ENCODE assay signal across 1 cellular context in the genomic region with DNA sequence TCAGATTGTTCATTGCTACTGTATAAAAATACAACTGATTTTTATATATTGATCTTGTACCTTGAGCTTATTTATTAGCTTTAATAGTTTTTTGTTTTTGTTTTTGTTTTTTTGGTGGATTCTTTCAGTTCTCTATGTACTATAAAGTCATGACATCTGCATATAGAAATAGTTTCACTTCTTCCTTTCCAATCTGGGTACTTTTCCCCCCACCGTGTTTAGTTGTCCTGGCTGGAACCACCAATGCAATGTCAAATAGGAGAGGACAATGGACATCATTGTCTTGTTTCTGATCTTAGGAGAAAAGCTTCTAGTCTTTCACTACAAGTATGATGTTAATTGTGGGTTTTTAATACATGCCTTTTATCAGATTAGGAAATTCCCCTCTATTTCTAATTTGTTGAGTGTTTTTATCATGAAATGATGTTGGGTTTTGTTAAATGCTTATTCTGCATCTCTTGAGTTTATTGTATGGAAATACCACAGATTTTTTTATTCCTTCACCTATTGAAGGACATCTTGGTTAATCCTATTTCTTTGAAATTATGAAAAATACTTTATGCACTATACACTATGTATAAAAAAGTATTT.
A peak's percentile ranks its signal among the peaks of the same experiment; 100 is the strongest.
TF ChIP-seq lines count a peak whose summit lies in the region.

No MANE protein-coding gene starts in this region.

TF ChIP-seq in GM12878, 131 proteins besides CTCF, POLR2A, EP300 and RAD21 (continues in another document):
- no peak; a peak in 1 of 4 replicates for TF ChIP-seq BHLHE40 (IDR thresholded peaks at IDR 0.05; ENCODE audit: borderline replicate concordance in 1 of 2, low read depth in 2 of 2, low read length in 1 of 2)
- TF ChIP-seq CHD1 (IDR thresholded peaks at IDR 0.05; ENCODE audit: low read depth, low read length) = no peak
- TF ChIP-seq, protein P1, sequence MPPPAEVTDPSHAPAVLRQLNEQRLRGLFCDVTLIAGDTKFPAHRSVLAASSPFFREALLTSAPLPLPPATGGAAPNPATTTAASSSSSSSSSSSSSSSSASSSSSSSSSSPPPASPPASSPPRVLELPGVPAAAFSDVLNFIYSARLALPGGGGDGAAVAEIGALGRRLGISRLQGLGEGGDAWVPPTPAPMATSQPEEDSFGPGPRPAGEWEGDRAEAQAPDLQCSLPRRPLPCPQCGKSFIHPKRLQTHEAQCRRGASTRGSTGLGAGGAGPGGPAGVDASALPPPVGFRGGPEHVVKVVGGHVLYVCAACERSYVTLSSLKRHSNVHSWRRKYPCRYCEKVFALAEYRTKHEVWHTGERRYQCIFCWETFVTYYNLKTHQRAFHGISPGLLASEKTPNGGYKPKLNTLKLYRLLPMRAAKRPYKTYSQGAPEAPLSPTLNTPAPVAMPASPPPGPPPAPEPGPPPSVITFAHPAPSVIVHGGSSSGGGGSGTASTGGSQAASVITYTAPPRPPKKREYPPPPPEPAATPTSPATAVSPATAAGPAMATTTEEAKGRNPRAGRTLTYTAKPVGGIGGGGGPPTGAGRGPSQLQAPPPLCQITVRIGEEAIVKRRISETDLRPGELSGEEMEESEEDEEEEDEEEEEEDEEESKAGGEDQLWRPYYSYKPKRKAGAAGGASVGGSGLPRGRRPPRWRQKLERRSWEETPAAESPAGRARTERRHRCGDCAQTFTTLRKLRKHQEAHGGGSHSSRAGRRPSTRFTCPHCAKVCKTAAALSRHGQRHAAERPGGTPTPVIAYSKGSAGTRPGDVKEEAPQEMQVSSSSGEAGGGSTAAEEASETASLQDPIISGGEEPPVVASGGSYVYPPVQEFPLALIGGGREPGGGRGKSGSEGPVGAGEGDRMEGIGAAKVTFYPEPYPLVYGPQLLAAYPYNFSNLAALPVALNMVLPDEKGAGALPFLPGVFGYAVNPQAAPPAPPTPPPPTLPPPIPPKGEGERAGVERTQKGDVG (CRISPR knock-in tag; IDR thresholded peaks at IDR 0.05) = no peak
- TF ChIP-seq, protein P2, sequence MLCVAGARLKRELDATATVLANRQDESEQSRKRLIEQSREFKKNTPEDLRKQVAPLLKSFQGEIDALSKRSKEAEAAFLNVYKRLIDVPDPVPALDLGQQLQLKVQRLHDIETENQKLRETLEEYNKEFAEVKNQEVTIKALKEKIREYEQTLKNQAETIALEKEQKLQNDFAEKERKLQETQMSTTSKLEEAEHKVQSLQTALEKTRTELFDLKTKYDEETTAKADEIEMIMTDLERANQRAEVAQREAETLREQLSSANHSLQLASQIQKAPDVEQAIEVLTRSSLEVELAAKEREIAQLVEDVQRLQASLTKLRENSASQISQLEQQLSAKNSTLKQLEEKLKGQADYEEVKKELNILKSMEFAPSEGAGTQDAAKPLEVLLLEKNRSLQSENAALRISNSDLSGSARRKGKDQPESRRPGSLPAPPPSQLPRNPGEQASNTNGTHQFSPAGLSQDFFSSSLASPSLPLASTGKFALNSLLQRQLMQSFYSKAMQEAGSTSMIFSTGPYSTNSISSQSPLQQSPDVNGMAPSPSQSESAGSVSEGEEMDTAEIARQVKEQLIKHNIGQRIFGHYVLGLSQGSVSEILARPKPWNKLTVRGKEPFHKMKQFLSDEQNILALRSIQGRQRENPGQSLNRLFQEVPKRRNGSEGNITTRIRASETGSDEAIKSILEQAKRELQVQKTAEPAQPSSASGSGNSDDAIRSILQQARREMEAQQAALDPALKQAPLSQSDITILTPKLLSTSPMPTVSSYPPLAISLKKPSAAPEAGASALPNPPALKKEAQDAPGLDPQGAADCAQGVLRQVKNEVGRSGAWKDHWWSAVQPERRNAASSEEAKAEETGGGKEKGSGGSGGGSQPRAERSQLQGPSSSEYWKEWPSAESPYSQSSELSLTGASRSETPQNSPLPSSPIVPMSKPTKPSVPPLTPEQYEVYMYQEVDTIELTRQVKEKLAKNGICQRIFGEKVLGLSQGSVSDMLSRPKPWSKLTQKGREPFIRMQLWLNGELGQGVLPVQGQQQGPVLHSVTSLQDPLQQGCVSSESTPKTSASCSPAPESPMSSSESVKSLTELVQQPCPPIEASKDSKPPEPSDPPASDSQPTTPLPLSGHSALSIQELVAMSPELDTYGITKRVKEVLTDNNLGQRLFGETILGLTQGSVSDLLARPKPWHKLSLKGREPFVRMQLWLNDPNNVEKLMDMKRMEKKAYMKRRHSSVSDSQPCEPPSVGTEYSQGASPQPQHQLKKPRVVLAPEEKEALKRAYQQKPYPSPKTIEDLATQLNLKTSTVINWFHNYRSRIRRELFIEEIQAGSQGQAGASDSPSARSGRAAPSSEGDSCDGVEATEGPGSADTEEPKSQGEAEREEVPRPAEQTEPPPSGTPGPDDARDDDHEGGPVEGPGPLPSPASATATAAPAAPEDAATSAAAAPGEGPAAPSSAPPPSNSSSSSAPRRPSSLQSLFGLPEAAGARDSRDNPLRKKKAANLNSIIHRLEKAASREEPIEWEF (IDR thresholded peaks at IDR 0.05; ENCODE audit: insufficient replicate concordance, low read depth, low read length) = no peak
- TF ChIP-seq SMAD5 (IDR thresholded peaks at IDR 0.05; ENCODE audit: low read depth) = no peak
- no peak for TF ChIP-seq CREB1 (IDR thresholded peaks at IDR 0.05; ENCODE audit: low read depth)
- no peak for TF ChIP-seq FOS (IDR thresholded peaks at IDR 0.05; ENCODE audit: borderline replicate concordance, extremely low read depth, insufficient read length)
- TF ChIP-seq, protein P3, sequence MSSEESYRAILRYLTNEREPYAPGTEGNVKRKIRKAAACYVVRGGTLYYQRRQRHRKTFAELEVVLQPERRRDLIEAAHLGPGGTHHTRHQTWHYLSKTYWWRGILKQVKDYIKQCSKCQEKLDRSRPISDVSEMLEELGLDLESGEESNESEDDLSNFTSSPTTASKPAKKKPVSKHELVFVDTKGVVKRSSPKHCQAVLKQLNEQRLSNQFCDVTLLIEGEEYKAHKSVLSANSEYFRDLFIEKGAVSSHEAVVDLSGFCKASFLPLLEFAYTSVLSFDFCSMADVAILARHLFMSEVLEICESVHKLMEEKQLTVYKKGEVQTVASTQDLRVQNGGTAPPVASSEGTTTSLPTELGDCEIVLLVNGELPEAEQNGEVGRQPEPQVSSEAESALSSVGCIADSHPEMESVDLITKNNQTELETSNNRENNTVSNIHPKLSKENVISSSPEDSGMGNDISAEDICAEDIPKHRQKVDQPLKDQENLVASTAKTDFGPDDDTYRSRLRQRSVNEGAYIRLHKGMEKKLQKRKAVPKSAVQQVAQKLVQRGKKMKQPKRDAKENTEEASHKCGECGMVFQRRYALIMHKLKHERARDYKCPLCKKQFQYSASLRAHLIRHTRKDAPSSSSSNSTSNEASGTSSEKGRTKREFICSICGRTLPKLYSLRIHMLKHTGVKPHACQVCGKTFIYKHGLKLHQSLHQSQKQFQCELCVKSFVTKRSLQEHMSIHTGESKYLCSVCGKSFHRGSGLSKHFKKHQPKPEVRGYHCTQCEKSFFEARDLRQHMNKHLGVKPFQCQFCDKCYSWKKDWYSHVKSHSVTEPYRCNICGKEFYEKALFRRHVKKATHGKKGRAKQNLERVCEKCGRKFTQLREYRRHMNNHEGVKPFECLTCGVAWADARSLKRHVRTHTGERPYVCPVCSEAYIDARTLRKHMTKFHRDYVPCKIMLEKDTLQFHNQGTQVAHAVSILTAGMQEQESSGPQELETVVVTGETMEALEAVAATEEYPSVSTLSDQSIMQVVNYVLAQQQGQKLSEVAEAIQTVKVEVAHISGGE (CRISPR knock-in tag; IDR thresholded peaks at IDR 0.05) = no peak
- no peak for TF ChIP-seq ZSCAN29 (IDR thresholded peaks at IDR 0.05)
- TF ChIP-seq, protein P4, sequence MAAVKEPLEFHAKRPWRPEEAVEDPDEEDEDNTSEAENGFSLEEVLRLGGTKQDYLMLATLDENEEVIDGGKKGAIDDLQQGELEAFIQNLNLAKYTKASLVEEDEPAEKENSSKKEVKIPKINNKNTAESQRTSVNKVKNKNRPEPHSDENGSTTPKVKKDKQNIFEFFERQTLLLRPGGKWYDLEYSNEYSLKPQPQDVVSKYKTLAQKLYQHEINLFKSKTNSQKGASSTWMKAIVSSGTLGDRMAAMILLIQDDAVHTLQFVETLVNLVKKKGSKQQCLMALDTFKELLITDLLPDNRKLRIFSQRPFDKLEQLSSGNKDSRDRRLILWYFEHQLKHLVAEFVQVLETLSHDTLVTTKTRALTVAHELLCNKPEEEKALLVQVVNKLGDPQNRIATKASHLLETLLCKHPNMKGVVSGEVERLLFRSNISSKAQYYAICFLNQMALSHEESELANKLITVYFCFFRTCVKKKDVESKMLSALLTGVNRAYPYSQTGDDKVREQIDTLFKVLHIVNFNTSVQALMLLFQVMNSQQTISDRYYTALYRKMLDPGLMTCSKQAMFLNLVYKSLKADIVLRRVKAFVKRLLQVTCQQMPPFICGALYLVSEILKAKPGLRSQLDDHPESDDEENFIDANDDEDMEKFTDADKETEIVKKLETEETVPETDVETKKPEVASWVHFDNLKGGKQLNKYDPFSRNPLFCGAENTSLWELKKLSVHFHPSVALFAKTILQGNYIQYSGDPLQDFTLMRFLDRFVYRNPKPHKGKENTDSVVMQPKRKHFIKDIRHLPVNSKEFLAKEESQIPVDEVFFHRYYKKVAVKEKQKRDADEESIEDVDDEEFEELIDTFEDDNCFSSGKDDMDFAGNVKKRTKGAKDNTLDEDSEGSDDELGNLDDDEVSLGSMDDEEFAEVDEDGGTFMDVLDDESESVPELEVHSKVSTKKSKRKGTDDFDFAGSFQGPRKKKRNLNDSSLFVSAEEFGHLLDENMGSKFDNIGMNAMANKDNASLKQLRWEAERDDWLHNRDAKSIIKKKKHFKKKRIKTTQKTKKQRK (IDR thresholded peaks at IDR 0.05; ENCODE audit: low read depth, low read length) = no peak
- TF ChIP-seq KDM1A (IDR thresholded peaks at IDR 0.05; ENCODE audit: borderline replicate concordance) = no peak
- TF ChIP-seq POU2F2 (IDR thresholded peaks at IDR 0.05; ENCODE audit: borderline replicate concordance, low read depth, low read length) = no peak
- 0 out of 2 replicates have a peak, but pooled peaks have one; percentile 39 for TF ChIP-seq IRF4 (IDR thresholded peaks at IDR 0.05; ENCODE audit: low read depth, low read length)
- TF ChIP-seq, protein P5, sequence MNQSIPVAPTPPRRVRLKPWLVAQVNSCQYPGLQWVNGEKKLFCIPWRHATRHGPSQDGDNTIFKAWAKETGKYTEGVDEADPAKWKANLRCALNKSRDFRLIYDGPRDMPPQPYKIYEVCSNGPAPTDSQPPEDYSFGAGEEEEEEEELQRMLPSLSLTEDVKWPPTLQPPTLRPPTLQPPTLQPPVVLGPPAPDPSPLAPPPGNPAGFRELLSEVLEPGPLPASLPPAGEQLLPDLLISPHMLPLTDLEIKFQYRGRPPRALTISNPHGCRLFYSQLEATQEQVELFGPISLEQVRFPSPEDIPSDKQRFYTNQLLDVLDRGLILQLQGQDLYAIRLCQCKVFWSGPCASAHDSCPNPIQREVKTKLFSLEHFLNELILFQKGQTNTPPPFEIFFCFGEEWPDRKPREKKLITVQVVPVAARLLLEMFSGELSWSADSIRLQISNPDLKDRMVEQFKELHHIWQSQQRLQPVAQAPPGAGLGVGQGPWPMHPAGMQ (IDR thresholded peaks at IDR 0.05; ENCODE audit: borderline replicate concordance) = no peak
- TF ChIP-seq, protein P6, sequence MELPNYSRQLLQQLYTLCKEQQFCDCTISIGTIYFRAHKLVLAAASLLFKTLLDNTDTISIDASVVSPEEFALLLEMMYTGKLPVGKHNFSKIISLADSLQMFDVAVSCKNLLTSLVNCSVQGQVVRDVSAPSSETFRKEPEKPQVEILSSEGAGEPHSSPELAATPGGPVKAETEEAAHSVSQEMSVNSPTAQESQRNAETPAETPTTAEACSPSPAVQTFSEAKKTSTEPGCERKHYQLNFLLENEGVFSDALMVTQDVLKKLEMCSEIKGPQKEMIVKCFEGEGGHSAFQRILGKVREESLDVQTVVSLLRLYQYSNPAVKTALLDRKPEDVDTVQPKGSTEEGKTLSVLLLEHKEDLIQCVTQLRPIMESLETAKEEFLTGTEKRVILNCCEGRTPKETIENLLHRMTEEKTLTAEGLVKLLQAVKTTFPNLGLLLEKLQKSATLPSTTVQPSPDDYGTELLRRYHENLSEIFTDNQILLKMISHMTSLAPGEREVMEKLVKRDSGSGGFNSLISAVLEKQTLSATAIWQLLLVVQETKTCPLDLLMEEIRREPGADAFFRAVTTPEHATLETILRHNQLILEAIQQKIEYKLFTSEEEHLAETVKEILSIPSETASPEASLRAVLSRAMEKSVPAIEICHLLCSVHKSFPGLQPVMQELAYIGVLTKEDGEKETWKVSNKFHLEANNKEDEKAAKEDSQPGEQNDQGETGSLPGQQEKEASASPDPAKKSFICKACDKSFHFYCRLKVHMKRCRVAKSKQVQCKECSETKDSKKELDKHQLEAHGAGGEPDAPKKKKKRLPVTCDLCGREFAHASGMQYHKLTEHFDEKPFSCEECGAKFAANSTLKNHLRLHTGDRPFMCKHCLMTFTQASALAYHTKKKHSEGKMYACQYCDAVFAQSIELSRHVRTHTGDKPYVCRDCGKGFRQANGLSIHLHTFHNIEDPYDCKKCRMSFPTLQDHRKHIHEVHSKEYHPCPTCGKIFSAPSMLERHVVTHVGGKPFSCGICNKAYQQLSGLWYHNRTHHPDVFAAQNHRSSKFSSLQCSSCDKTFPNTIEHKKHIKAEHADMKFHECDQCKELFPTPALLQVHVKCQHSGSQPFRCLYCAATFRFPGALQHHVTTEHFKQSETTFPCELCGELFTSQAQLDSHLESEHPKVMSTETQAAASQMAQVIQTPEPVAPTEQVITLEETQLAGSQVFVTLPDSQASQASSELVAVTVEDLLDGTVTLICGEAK (IDR thresholded peaks at IDR 0.05; ENCODE audit: borderline replicate concordance) = no peak
- no peak for TF ChIP-seq IKZF1 (conservative IDR thresholded peaks at IDR 0.05)
- TF ChIP-seq, protein P7, sequence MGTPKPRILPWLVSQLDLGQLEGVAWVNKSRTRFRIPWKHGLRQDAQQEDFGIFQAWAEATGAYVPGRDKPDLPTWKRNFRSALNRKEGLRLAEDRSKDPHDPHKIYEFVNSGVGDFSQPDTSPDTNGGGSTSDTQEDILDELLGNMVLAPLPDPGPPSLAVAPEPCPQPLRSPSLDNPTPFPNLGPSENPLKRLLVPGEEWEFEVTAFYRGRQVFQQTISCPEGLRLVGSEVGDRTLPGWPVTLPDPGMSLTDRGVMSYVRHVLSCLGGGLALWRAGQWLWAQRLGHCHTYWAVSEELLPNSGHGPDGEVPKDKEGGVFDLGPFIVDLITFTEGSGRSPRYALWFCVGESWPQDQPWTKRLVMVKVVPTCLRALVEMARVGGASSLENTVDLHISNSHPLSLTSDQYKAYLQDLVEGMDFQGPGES (IDR thresholded peaks at IDR 0.05) = no peak
- TF ChIP-seq SP1 (IDR thresholded peaks at IDR 0.05; ENCODE audit: low read depth, low read length) = no peak
- no peak for TF ChIP-seq EZH2 (IDR thresholded peaks at IDR 0.05; ENCODE audit: borderline replicate concordance, control insufficient read depth, low read depth, low read length)
- 0 out of 2 replicates have a peak, but pooled peaks have one; percentile 21 for TF ChIP-seq HDGF (IDR thresholded peaks at IDR 0.05)
- TF ChIP-seq STAT3 (IDR thresholded peaks at IDR 0.05; ENCODE audit: low read depth, low read length) = no peak
- TF ChIP-seq MEF2A (IDR thresholded peaks at IDR 0.05; ENCODE audit: insufficient read depth, low read depth, low read length) = no peak
- TF ChIP-seq TCF12 (IDR thresholded peaks at IDR 0.05; ENCODE audit: low read depth, low read length) = no peak
